ENCODE assay signal across 19 cellular contexts in genomic region chr19:3406571-3407111, GRCh38. TPM values are rescaled to one million over a fixed set of nuclear protein-coding genes. Genes with fewer than 3 reads are reported as not detected.
DNase-seq lines count a peak whose midpoint lies in the region; ATAC-seq, FAIRE-seq and TF ChIP-seq lines count a peak whose summit lies in the region.
"Had no signal": no experiment of that assay in that cellular context is flagged by ENCODE, and none has a peak within 500 bp of the region (broad histone marks: within the 10 kb centered on the region; RNA-seq: fewer than 3 reads in every experiment).

No MANE protein-coding gene starts in this region.

- DNase-seq in ascending aorta (ENCODE audit: low spot score in 2 of 2) (no peak), D721Med (ENCODE audit: insufficient read length, low spot score) (no peak), colonic mucosa (no peak), osteocyte (ENCODE audit: extremely low spot score, unreplicated experiment) (no peak)
- DNase-seq in stimulated activated naive B cell treated with anti-CD40 and anti-IgM and Interleukin-4, amounts not matched to agents 10 μg/mL and 1 μg/mL and 100 μg/mL, for 72 hours = no peak
- DNase-seq: activated CD4-positive, alpha-beta T cell treated with anti-CD3 and anti-CD28 coated beads, Interleukin-2, amount 50 U/mL, for 1 hour; activated naive CD4-positive, alpha-beta T cell treated with Interleukin-2 at 50 U/mL for 16 hours; aorta; erythroblast; HCEC 1CT; NCI-H1105; NCI-H774; small intestine had no signal

- 53% methylated on average over 15 of the region's 15 CpGs for WGBS in liver

- no peak for ATAC-seq in stimulated activated naive B cell treated with anti-CD40 and anti-IgM and Interleukin-4, amounts not matched to agents 10 μg/mL and 1 μg/mL and 100 μg/mL, for 72 hours (replicated peaks)
- no peak for ATAC-seq in activated T-helper 17 cell treated with anti-CD3 and anti-CD28 coated beads, Interleukin-2, amount 50 U/mL, for 72 hours (replicated peaks)

- peaks cover 68 to 97% (median 86%) of the 10 kb centered on the region in 10 experiments for H3K4me1 ChIP-seq in BLaER1 treated with 17β-estradiol and CSF1 and Interleukin-3, amounts not matched to agents 10 nM and 100 nM
- H3K4me1 ChIP-seq in ascending aorta (peaks cover 6 to 56% of the 10 kb centered on the region in 2 donors), liver (ENCODE audit: control insufficient read depth in 4 of 4, insufficient read depth in 4 of 4, low read length in 3 of 4) (peaks cover 5 to 50% (median 18%) of the 10 kb centered on the region in 4 donors), colonic mucosa (no peaks in the 10 kb centered on the region)

- H3K27ac Mint-ChIP-seq in stimulated activated naive B cell treated with anti-CD40 and anti-IgM and Interleukin-4, amounts not matched to agents 10 μg/mL and 1 μg/mL and 100 μg/mL, for 72 hours = peak overlapping the region; percentile 76
- no peak overlapping the region for H3K27ac Mint-ChIP-seq in activated T-helper 17 cell treated with anti-CD3 and anti-CD28 coated beads, Interleukin-2, amount 50 U/mL, for 72 hours
- no peak overlapping the region for H3K27ac Mint-ChIP-seq in osteocyte (ENCODE audit: unreplicated experiment)
- H3K27ac Mint-ChIP-seq: dendritic cell treated with granulocyte-macrophage colony-stimulating factor and Interleukin-4, amounts not matched to agents 40 ng/mL and 50 ng/mL, for 4 days had no signal

- H3K36me3 Mint-ChIP-seq in stimulated activated naive B cell treated with anti-CD40 and anti-IgM and Interleukin-4, amounts not matched to agents 10 μg/mL and 1 μg/mL and 100 μg/mL, for 72 hours = peaks cover 17 to 35% of the 10 kb centered on the region in 2 donors
- no peaks in the 10 kb centered on the region for H3K36me3 Mint-ChIP-seq in activated T-helper 17 cell treated with anti-CD3 and anti-CD28 coated beads, Interleukin-2, amount 50 U/mL, for 72 hours (ENCODE audit: low read depth)
- H3K36me3 Mint-ChIP-seq in osteocyte (ENCODE audit: unreplicated experiment) = peaks cover 8% of the 10 kb centered on the region

- H4K20me1 ChIP-seq in BLaER1 treated with 17β-estradiol and CSF1 and Interleukin-3, amounts not matched to agents 10 nM and 100 nM = peaks cover 7 to 96% (median 85%) of the 10 kb centered on the region in 11 experiments; a peak in 21 of 22 replicates

- H3K9me3 ChIP-seq in BLaER1 treated with 17β-estradiol and CSF1 and Interleukin-3, amounts not matched to agents 10 nM and 100 nM (replicated peaks in 1 of 11) = no peaks in the 10 kb centered on the region
- no peaks in the 10 kb centered on the region for H3K9me3 ChIP-seq in ascending aorta
- no peaks in the 10 kb centered on the region for H3K9me3 ChIP-seq in liver (ENCODE audit: control insufficient read depth in 4 of 4, low read length in 3 of 4)
- no peaks in the 10 kb centered on the region for H3K9me3 ChIP-seq in colonic mucosa

- TF ChIP-seq CTCF in ascending aorta (IDR thresholded peaks at IDR 0.05) = no peak
- TF ChIP-seq CTCF in liver (IDR thresholded peaks at IDR 0.05; ENCODE audit: low read depth, low read length, missing input control) = no peak
- TF ChIP-seq CTCF in D721Med (IDR thresholded peaks at IDR 0.05; ENCODE audit: insufficient read depth, missing control alignments) = no peak
- no peak for TF ChIP-seq CTCF in colonic mucosa (IDR thresholded peaks at IDR 0.05)
- TF ChIP-seq CTCF in osteocyte (IDR thresholded peaks at IDR 0.05) = no peak

- peaks cover 29 to 65% (median 42%) of the 10 kb centered on the region in 11 experiments; a peak in 19 of 22 replicates for H3K36me3 ChIP-seq in BLaER1 treated with 17β-estradiol and CSF1 and Interleukin-3, amounts not matched to agents 10 nM and 100 nM
- peaks cover 0 to under 1% of the 10 kb centered on the region in 2 donors for H3K36me3 ChIP-seq in ascending aorta
- no peaks in the 10 kb centered on the region for H3K36me3 ChIP-seq in liver (ENCODE audit: control insufficient read depth in 4 of 4, insufficient read depth in 3 of 4, low read depth in 1 of 4, low read length in 3 of 4)
- no peaks in the 10 kb centered on the region for H3K36me3 ChIP-seq in colonic mucosa

- H3K27me3 Mint-ChIP-seq in stimulated activated naive B cell treated with anti-CD40 and anti-IgM and Interleukin-4, amounts not matched to agents 10 μg/mL and 1 μg/mL and 100 μg/mL, for 72 hours = no peaks in the 10 kb centered on the region
- H3K27me3 Mint-ChIP-seq in activated T-helper 17 cell treated with anti-CD3 and anti-CD28 coated beads, Interleukin-2, amount 50 U/mL, for 72 hours = no peaks in the 10 kb centered on the region
- no peaks in the 10 kb centered on the region for H3K27me3 Mint-ChIP-seq in osteocyte (ENCODE audit: unreplicated experiment)
- H3K27me3 Mint-ChIP-seq: dendritic cell treated with granulocyte-macrophage colony-stimulating factor and Interleukin-4, amounts not matched to agents 40 ng/mL and 50 ng/mL, for 4 days had no signal

- H3K4me3 Mint-ChIP-seq in stimulated activated naive B cell treated with anti-CD40 and anti-IgM and Interleukin-4, amounts not matched to agents 10 μg/mL and 1 μg/mL and 100 μg/mL, for 72 hours = no peak overlapping the region
- H3K4me3 Mint-ChIP-seq in activated T-helper 17 cell treated with anti-CD3 and anti-CD28 coated beads, Interleukin-2, amount 50 U/mL, for 72 hours = no peak overlapping the region
- no peak overlapping the region for H3K4me3 Mint-ChIP-seq in osteocyte (ENCODE audit: unreplicated experiment)
- H3K4me3 Mint-ChIP-seq: dendritic cell treated with granulocyte-macrophage colony-stimulating factor and Interleukin-4, amounts not matched to agents 40 ng/mL and 50 ng/mL, for 4 days had no signal

- peak overlapping the region in 6 of 11 experiments; percentile 4 to 52 (median 30); a peak in 7 of 22 replicates for H3K9ac ChIP-seq in BLaER1 treated with 17β-estradiol and CSF1 and Interleukin-3, amounts not matched to agents 10 nM and 100 nM
- H3K9ac ChIP-seq in liver (ENCODE audit: low read depth in 1 of 2, low read length in 2 of 2) (no peak overlapping the region), colonic mucosa (ENCODE audit: low read depth in 2 of 2, low read length in 2 of 2) (no peak overlapping the region)

- peak overlapping the region in 10 of 11 experiments; percentile 3 to 60 (median 46); a peak in 13 of 22 replicates for H3K27ac ChIP-seq in BLaER1 treated with 17β-estradiol and CSF1 and Interleukin-3, amounts not matched to agents 10 nM and 100 nM
- peak overlapping the region; percentile 98 to 100 for H3K27ac ChIP-seq in ascending aorta
- H3K27ac ChIP-seq in liver (ENCODE audit: low read depth in 1 of 2, low read length in 2 of 2) = peak overlapping the region; percentile 91 to 98
- H3K27ac ChIP-seq in colonic mucosa = no peak overlapping the region

- H3K9me3 Mint-ChIP-seq in stimulated activated naive B cell treated with anti-CD40 and anti-IgM and Interleukin-4, amounts not matched to agents 10 μg/mL and 1 μg/mL and 100 μg/mL, for 72 hours = peaks cover 4% of the 10 kb centered on the region in 2 donors
- H3K9me3 Mint-ChIP-seq in activated T-helper 17 cell treated with anti-CD3 and anti-CD28 coated beads, Interleukin-2, amount 50 U/mL, for 72 hours = no peaks in the 10 kb centered on the region
- H3K9me3 Mint-ChIP-seq in osteocyte (ENCODE audit: unreplicated experiment) = no peaks in the 10 kb centered on the region

- peak overlapping the region in 1 of 10 experiments; percentile 11; a peak in 2 of 20 replicates for H3K4me3 ChIP-seq in BLaER1 treated with 17β-estradiol and CSF1 and Interleukin-3, amounts not matched to agents 10 nM and 100 nM
- H3K4me3 ChIP-seq in ascending aorta = no peak overlapping the region
- H3K4me3 ChIP-seq in liver (ENCODE audit: low read depth in 1 of 3, low read length in 3 of 3) = no peak overlapping the region
- no peak overlapping the region for H3K4me3 ChIP-seq in colonic mucosa

- H3K27me3 ChIP-seq in BLaER1 treated with 17β-estradiol and CSF1 and Interleukin-3, amounts not matched to agents 10 nM and 100 nM = no peaks in the 10 kb centered on the region
- H3K27me3 ChIP-seq in ascending aorta (no peaks in the 10 kb centered on the region), liver (ENCODE audit: control insufficient read depth in 4 of 4, insufficient read depth in 4 of 4, low read length in 3 of 4) (no peaks in the 10 kb centered on the region), colonic mucosa (no peaks in the 10 kb centered on the region)

- intact Hi-C loops in ascending aorta (cut with DNase I) (no loop called here), colonic mucosa (cut with DNase I) (no loop called here)

- H3K4me1 Mint-ChIP-seq in stimulated activated naive B cell treated with anti-CD40 and anti-IgM and Interleukin-4, amounts not matched to agents 10 μg/mL and 1 μg/mL and 100 μg/mL, for 72 hours = peaks cover 4 to 8% of the 10 kb centered on the region in 2 donors
- H3K4me1 Mint-ChIP-seq in activated T-helper 17 cell treated with anti-CD3 and anti-CD28 coated beads, Interleukin-2, amount 50 U/mL, for 72 hours = peaks cover 3% of the 10 kb centered on the region
- peaks cover 22% of the 10 kb centered on the region for H3K4me1 Mint-ChIP-seq in osteocyte (ENCODE audit: unreplicated experiment)

- no peak for TF ChIP-seq RAD21 in liver (IDR thresholded peaks at IDR 0.05)

- peak overlapping the region; percentile 6 to 93 (median 54) for H3K4me2 ChIP-seq in BLaER1 treated with 17β-estradiol and CSF1 and Interleukin-3, amounts not matched to agents 10 nM and 100 nM

- no peak for FAIRE-seq in D721Med (lab: Jason Lieb, UNC)
- FAIRE-seq: GM18507, small intestine, TTC549 had no signal

TF ChIP-seq in liver, 16 proteins besides CTCF, POLR2A, EP300 and RAD21 (continues in another document):
- TF ChIP-seq, protein P1, sequence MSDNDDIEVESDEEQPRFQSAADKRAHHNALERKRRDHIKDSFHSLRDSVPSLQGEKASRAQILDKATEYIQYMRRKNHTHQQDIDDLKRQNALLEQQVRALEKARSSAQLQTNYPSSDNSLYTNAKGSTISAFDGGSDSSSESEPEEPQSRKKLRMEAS (IDR thresholded peaks at IDR 0.05) = no peak
- TF ChIP-seq RXRA (IDR thresholded peaks at IDR 0.05) (no peak), GABPA (IDR thresholded peaks at IDR 0.05 in 1 of 2, conservative IDR thresholded peaks at IDR 0.05 in 1 of 2) (no peak), NR2F2 (IDR thresholded peaks at IDR 0.05) (no peak)

RNA-seq across cellular contexts. Expression of gene NFIC, which starts 40.3 kb away (rescaled TPM):
- total RNA-seq in ascending aorta (194 TPM), liver (100 to 1,000 TPM in 1 of 2 donors, 10 to 100 TPM in 1; 12.8 to 100 TPM), colonic mucosa (10 to 100 TPM; 42.0 to 71.3 TPM), osteocyte (61.4 and 63.8 TPM in 2 replicates)
- polyA plus RNA-seq in liver = 10 to 100 TPM; 71.8 to 78.5 TPM
- total RNA-seq in activated T-helper 17 cell treated with anti-CD3 and anti-CD28 coated beads, Interleukin-2, amount 50 U/mL, for 72 hours = 10 to 100 TPM; 16.7 to 18.1 TPM

Comparison
In these comparisons a context has a peak if more than half of its experiments do, and no peak if none do; other contexts are left out.
1. H3K9ac ChIP-seq: peak in BLaER1 treated with 17β-estradiol and CSF1 and Interleukin-3, amounts not matched to agents 10 nM and 100 nM (6 of 11); none in liver (0 of 2) and colonic mucosa (0 of 2).